In genomic region chr2:115596659-115597375, GRCh38 we compare ENCODE assay signal across 18 cellular contexts.
"Had no signal": no experiment of that assay in that cellular context is flagged by ENCODE, and none has a peak within 500 bp of the region (broad histone marks: within the 10 kb centered on the region; RNA-seq: fewer than 3 reads in every experiment).

No MANE protein-coding gene starts in this region.

- H3K4me3 ChIP-seq: dorsolateral prefrontal cortex, hepatocyte had no signal

- FAIRE-seq: colon had no signal

- H3K27ac ChIP-seq: brain microvascular endothelial cell, dorsolateral prefrontal cortex, epithelial cell of prostate, hepatocyte had no signal

- H3K27ac Mint-ChIP-seq: activated CD4-positive, alpha-beta T cell treated with anti-CD3 and anti-CD28 coated beads, Interleukin-2, amount 10 ng/mL, durations not matched to agents 24 days and 14 days; activated naive CD4-positive, alpha-beta T cell treated with anti-CD3 and anti-CD28 coated beads for 36 hours; activated naive CD8-positive, alpha-beta T cell treated with anti-CD3 and anti-CD28 coated beads, Interleukin-2, amount 50 U/mL, for 24 hours; natural killer cell treated with Interleukin-12 subunit alpha and Interleukin-12 subunit beta and Interleukin-15 and Interleukin-18, amount 100 ng/mL, for 72 hours had no signal

- H3K4me3 Mint-ChIP-seq: activated CD4-positive, alpha-beta T cell treated with anti-CD3 and anti-CD28 coated beads, Interleukin-2, amount 10 ng/mL, durations not matched to agents 24 days and 14 days; activated naive CD4-positive, alpha-beta T cell treated with anti-CD3 and anti-CD28 coated beads for 36 hours; activated naive CD8-positive, alpha-beta T cell treated with anti-CD3 and anti-CD28 coated beads, Interleukin-2, amount 50 U/mL, for 24 hours; activated T-cell treated with anti-CD3 and anti-CD28 coated beads, Interleukin-2, amount 50 U/mL, for 4 hours; natural killer cell treated with Interleukin-12 subunit alpha and Interleukin-12 subunit beta and Interleukin-15 and Interleukin-18, amount 100 ng/mL, for 72 hours had no signal

- DNase-seq: activated CD4-positive, alpha-beta T cell treated with anti-CD3 and anti-CD28 coated beads, Interleukin-2, amount 10 ng/mL, durations not matched to agents 24 days and 14 days; activated CD8-positive, alpha-beta memory T cell treated with anti-CD3 and anti-CD28 coated beads, Interleukin-2, amount 50 U/mL, for 4 hours; activated naive CD4-positive, alpha-beta T cell treated with anti-CD3 and anti-CD28 coated beads for 36 hours; activated naive CD8-positive, alpha-beta T cell treated with anti-CD3 and anti-CD28 coated beads, Interleukin-2, amount 50 U/mL, for 24 hours; activated T-cell treated with anti-CD3 and anti-CD28 coated beads, Interleukin-2, amount 50 U/mL, for 4 hours; aorta; brain microvascular endothelial cell; central memory CD4-positive, alpha-beta T cell; dorsolateral prefrontal cortex; foreskin fibroblast; left cardiac atrium; posterior cingulate gyrus; stimulated activated naive CD4-positive, alpha-beta T cell; T1000 had no signal

- H3K4me1 Mint-ChIP-seq: activated CD4-positive, alpha-beta T cell treated with anti-CD3 and anti-CD28 coated beads, Interleukin-2, amount 10 ng/mL, durations not matched to agents 24 days and 14 days; activated naive CD8-positive, alpha-beta T cell treated with anti-CD3 and anti-CD28 coated beads, Interleukin-2, amount 50 U/mL, for 24 hours had no signal

- ATAC-seq: activated naive CD8-positive, alpha-beta T cell treated with anti-CD3 and anti-CD28 coated beads, Interleukin-2, amount 50 U/mL, for 24 hours; activated T-cell treated with anti-CD3 and anti-CD28 coated beads, Interleukin-2, amount 50 U/mL, for 4 hours; left cardiac atrium; natural killer cell treated with Interleukin-12 subunit alpha and Interleukin-12 subunit beta and Interleukin-15 and Interleukin-18, amount 100 ng/mL, for 72 hours had no signal

- H3K27me3 ChIP-seq: brain microvascular endothelial cell, dorsolateral prefrontal cortex, hepatocyte had no signal

- H3K36me3 ChIP-seq: brain microvascular endothelial cell had no signal

- H3K27me3 Mint-ChIP-seq: activated CD4-positive, alpha-beta T cell treated with anti-CD3 and anti-CD28 coated beads, Interleukin-2, amount 10 ng/mL, durations not matched to agents 24 days and 14 days; activated naive CD8-positive, alpha-beta T cell treated with anti-CD3 and anti-CD28 coated beads, Interleukin-2, amount 50 U/mL, for 24 hours; natural killer cell treated with Interleukin-12 subunit alpha and Interleukin-12 subunit beta and Interleukin-15 and Interleukin-18, amount 100 ng/mL, for 72 hours had no signal
